In the genomic region with DNA sequence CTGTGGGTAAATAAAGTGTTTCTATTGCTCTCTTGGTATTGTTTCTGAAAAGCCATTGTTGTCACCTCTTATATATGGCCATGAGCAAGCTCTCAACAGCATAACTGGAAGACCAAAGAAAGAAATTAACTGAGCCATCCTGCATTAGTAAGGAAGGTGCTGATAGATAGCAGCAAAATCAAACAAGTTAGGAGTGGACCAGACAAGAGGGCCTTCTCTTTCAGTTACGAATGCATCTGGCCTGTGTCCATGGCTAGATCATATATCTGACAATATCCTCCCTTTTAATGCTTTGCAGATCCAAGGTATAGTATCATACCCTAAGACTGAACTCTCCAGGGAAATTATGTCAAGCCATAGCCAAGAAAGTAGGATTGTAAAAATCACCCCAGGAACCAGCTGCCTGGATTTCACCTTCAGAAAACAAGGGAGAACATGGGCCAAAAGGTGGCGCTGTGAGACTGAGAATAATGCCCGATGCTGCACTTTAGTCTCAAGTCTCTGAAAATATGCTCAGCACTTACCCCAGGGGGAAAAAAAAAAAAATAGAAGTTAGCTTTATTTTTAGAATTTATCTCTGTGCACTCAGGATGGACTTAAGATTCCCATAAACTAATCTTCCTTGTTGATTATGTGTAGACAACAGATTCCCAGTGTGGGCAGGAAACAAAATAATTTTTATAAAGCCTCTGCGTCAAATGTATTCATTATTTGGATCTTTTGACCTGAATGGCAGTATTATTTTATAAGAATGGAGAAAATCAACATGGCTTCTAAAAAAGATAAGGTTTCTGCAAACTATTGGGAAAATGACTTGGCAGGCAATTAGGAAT, we compare ENCODE assay signal across 8 cellular contexts.
DNase-seq lines count a peak whose midpoint lies in the region; ATAC-seq and TF ChIP-seq lines count a peak whose summit lies in the region.

No MANE protein-coding gene starts in this region.

- H3K9ac ChIP-seq in SU-DHL-6 (ENCODE audit: low read length) = no peak overlapping the region

- H3K79me2 ChIP-seq in SU-DHL-6 (ENCODE audit: insufficient read depth, low read length) = no peaks in the 10 kb centered on the region

- no peaks in the 10 kb centered on the region for H3K9me3 ChIP-seq in CD8-positive, alpha-beta memory T cell (ENCODE audit: low read length)
- H3K9me3 ChIP-seq in SU-DHL-6 (ENCODE audit: insufficient read depth, low read length) = no peaks in the 10 kb centered on the region

- H3K27ac ChIP-seq in CD8-positive, alpha-beta memory T cell (ENCODE audit: low read depth, low read length) = no peak overlapping the region
- H3K27ac ChIP-seq in SU-DHL-6 (ENCODE audit: low read depth, low read length) = no peak overlapping the region

- CTCF ChIA-PET in CD8-positive, alpha-beta memory T cell (lab: Charles Lee) = interaction anchor here (0.7 to 7.9 kb wide), 63 partner anchors 9 to 784 kb away, joined by 3 to 160 read pairs (median 4); no protein-coding TSS in a partner anchor

- TF ChIP-seq CTCF in NB4 (IDR thresholded peaks at IDR 0.05; ENCODE audit: low read depth, low read length) = peak; percentile 74
- TF ChIP-seq CTCF in SU-DHL-6 (IDR thresholded peaks at IDR 0.05; ENCODE audit: insufficient read depth, low read length, poor library complexity, severe bottlenecking) = peak; percentile 26

- DNase-seq in CD8-positive, alpha-beta memory T cell = peak; percentile 67 to 86 (median 76)
- peak; percentile 84 for DNase-seq in NB4 (ENCODE audit: low read depth)
- DNase-seq in activated naive CD8-positive, alpha-beta T cell treated with anti-CD3 and anti-CD28 coated beads, Interleukin-2, amount 50 U/mL, for 16 hours (ENCODE audit: low read depth, low spot score) = peak; percentile 70
- DNase-seq in cardiac septum (ENCODE audit: low spot score) = peak; percentile 83
- DNase-seq in putamen (ENCODE audit: low spot score) = peak; percentile 70

- no peaks in the 10 kb centered on the region for H3K4me1 ChIP-seq in CD8-positive, alpha-beta memory T cell (ENCODE audit: insufficient read depth, low read length)

- H3K4me3 ChIP-seq in CD8-positive, alpha-beta memory T cell (ENCODE audit: low read length) = no peak overlapping the region
- H3K4me3 ChIP-seq in NB4 (ENCODE audit: low read depth, low read length) = no peak overlapping the region
- no peak overlapping the region for H3K4me3 ChIP-seq in SU-DHL-6 (ENCODE audit: insufficient read depth, low read length, poor library complexity, severe bottlenecking)

- H3K9me3 Mint-ChIP-seq in CD8-positive, alpha-beta memory T cell = no peaks in the 10 kb centered on the region

- no peaks in the 10 kb centered on the region for H3F3A ChIP-seq in SU-DHL-6 (ENCODE audit: insufficient read depth)

- peaks cover 0 to 6% (median 3%) of the 10 kb centered on the region in 3 donors for H3K4me1 Mint-ChIP-seq in CD8-positive, alpha-beta memory T cell

- H3K27me3 Mint-ChIP-seq in CD8-positive, alpha-beta memory T cell = no peaks in the 10 kb centered on the region

- no peak for TF ChIP-seq POLR2A in NB4 (IDR thresholded peaks at IDR 0.05; ENCODE audit: extremely low read depth, insufficient read length)

- peak overlapping the region in 2 of 8 donors; percentile 57 to 90 for H3K27ac Mint-ChIP-seq in CD8-positive, alpha-beta memory T cell

- H3K9me2 ChIP-seq in SU-DHL-6 (replicated peaks; ENCODE audit: insufficient read depth, low read length) = no peaks in the 10 kb centered on the region

- intact Hi-C loops in cardiac septum (cut with DNase I) = loop anchor here (2.0 to 10.0 kb wide), 5 partner anchors 113 to 685 kb away; no protein-coding TSS in a partner anchor

- H3K4me2 ChIP-seq in SU-DHL-6 (ENCODE audit: low read depth, low read length, poor library complexity, severe bottlenecking) = no peak overlapping the region

- POLR2A ChIA-PET in CD8-positive, alpha-beta memory T cell (lab: Charles Lee) = interaction anchor here (0.6 to 3.0 kb wide), 6 partner anchors 261 to 658 kb away, joined by 3 to 9 read pairs (median 4); no protein-coding TSS in a partner anchor

- peaks cover 0 to 1% (median 0%) of the 10 kb centered on the region in 3 donors for H3K36me3 Mint-ChIP-seq in CD8-positive, alpha-beta memory T cell

- H4K20me1 ChIP-seq in SU-DHL-6 (ENCODE audit: low read depth, low read length) = no peaks in the 10 kb centered on the region

- H3K27me3 ChIP-seq in CD8-positive, alpha-beta memory T cell (ENCODE audit: insufficient read depth, low read length, poor library complexity, severe bottlenecking) = no peaks in the 10 kb centered on the region
- no peaks in the 10 kb centered on the region for H3K27me3 ChIP-seq in SU-DHL-6 (ENCODE audit: low read length)

- no peak overlapping the region for H2AFZ ChIP-seq in SU-DHL-6 (ENCODE audit: low read depth, low read length, severe bottlenecking)

- no peak overlapping the region for H3K4me3 Mint-ChIP-seq in CD8-positive, alpha-beta memory T cell

- ATAC-seq in GM21723 (IDR thresholded peaks at IDR 0.05; ENCODE audit: unreplicated experiment) (peak; percentile 63), HG03045 (IDR thresholded peaks at IDR 0.05; ENCODE audit: unreplicated experiment) (no peak)

- no peaks in the 10 kb centered on the region for H3K36me3 ChIP-seq in CD8-positive, alpha-beta memory T cell (ENCODE audit: insufficient read depth, low read length)
- no peaks in the 10 kb centered on the region for H3K36me3 ChIP-seq in SU-DHL-6 (ENCODE audit: low read length)
